In genomic region chrX:17581650-17582049, GRCh38 we compare ENCODE assay signal across 22 cellular contexts.
DNase-seq lines count a peak whose midpoint lies in the region; ATAC-seq, FAIRE-seq and TF ChIP-seq lines count a peak whose summit lies in the region.
"Had no signal": no experiment of that assay in that cellular context is flagged by ENCODE, and none has a peak within 500 bp of the region (broad histone marks: within the 10 kb centered on the region; RNA-seq: fewer than 3 reads in every experiment).

No MANE protein-coding gene starts in this region.

- TF ChIP-seq POLR2A in Peyer's patch (IDR thresholded peaks at IDR 0.05) = no peak

- no peak for DNase-seq in Calu3
- DNase-seq in astrocyte (ENCODE audit: low read depth) = no peak
- DNase-seq in kidney = no peak
- DNase-seq in thoracic aorta (ENCODE audit: low spot score) = no peak
- DNase-seq in activated CD4-positive, alpha-beta T cell treated with anti-CD3 and anti-CD28 coated beads, Interleukin-2, amount 50 U/mL, for 48 hours = no peak
- DNase-seq in posterior cingulate gyrus = no peak
- no peak for DNase-seq in NCI-H226
- no peak for DNase-seq in Peyer's patch
- DNase-seq: ACHN, DMS153, DND-41, NCI-H1092, NCI-H1417 treated with DMSO at 0.1 percent for 48 hours, NCI-H1694 treated with DMSO at 0.1 percent for 48 hours, NCI-H2081, NCI-H2227 treated with DMSO at 0.1 percent for 48 hours, NCI-H510A, SIG-M5 had no signal

- TF ChIP-seq CTCF in Calu3 (IDR thresholded peaks at IDR 0.05; ENCODE audit: unreplicated experiment) (no peak), astrocyte (IDR thresholded peaks at IDR 0.05; ENCODE audit: insufficient read depth, low read depth, low read length) (no peak), kidney (IDR thresholded peaks at IDR 0.05; ENCODE audit: borderline replicate concordance, extremely low read depth, insufficient read depth) (no peak), thoracic aorta (IDR thresholded peaks at IDR 0.05) (no peak), Peyer's patch (IDR thresholded peaks at IDR 0.05) (no peak)

- ATAC-seq in thoracic aorta (ENCODE audit: insufficient number of reproducible peaks, low FRiP score, low read depth) = no peak

- peak overlapping the region; percentile 61 for H3K27ac Mint-ChIP-seq in Calu3 (ENCODE audit: unreplicated experiment)
- H3K27ac Mint-ChIP-seq in astrocyte (ENCODE audit: unreplicated experiment) = no peak overlapping the region

- no peaks in the 10 kb centered on the region for H3K9me3 ChIP-seq in astrocyte (ENCODE audit: insufficient read depth, low read depth, low read length)
- no peaks in the 10 kb centered on the region for H3K9me3 ChIP-seq in kidney (ENCODE audit: control insufficient read depth in 1 of 2, low read length in 2 of 2)
- no peaks in the 10 kb centered on the region for H3K9me3 ChIP-seq in thoracic aorta
- H3K9me3 ChIP-seq in Peyer's patch = no peaks in the 10 kb centered on the region

- H3K4me3 Mint-ChIP-seq in Calu3 (ENCODE audit: low read depth, unreplicated experiment) (no peak overlapping the region), astrocyte (ENCODE audit: unreplicated experiment) (no peak overlapping the region)

- BruUV-seq in Calu3 (replicated peaks; lab: Mats Ljungman, UMichigan) = no TSS peak

- peaks cover 13% of the 10 kb centered on the region for H3K4me1 Mint-ChIP-seq in Calu3 (ENCODE audit: low read depth, unreplicated experiment)
- peaks cover 35% of the 10 kb centered on the region for H3K4me1 Mint-ChIP-seq in astrocyte (ENCODE audit: low read depth, unreplicated experiment)

- no peak overlapping the region for H2AFZ ChIP-seq in astrocyte (ENCODE audit: low read depth, low read length)

- peaks cover 21% of the 10 kb centered on the region for H3K79me2 ChIP-seq in astrocyte (ENCODE audit: insufficient read depth, low read length)

- no peaks in the 10 kb centered on the region for H3K36me3 Mint-ChIP-seq in Calu3 (ENCODE audit: insufficient read depth, unreplicated experiment)
- no peaks in the 10 kb centered on the region for H3K36me3 Mint-ChIP-seq in astrocyte (ENCODE audit: low read depth, unreplicated experiment)

- H3K4me1 ChIP-seq in astrocyte (ENCODE audit: insufficient read depth, low read length) = peaks cover 26% of the 10 kb centered on the region
- peaks cover 14 to 29% of the 10 kb centered on the region in 2 donors for H3K4me1 ChIP-seq in kidney (ENCODE audit: control insufficient read depth in 1 of 2, insufficient read depth in 1 of 2, low read depth in 1 of 2, low read length in 2 of 2)
- peaks cover 16 to 55% of the 10 kb centered on the region in 2 donors for H3K4me1 ChIP-seq in thoracic aorta (ENCODE audit: control insufficient read depth in 1 of 2, low read depth in 2 of 2)
- no peaks in the 10 kb centered on the region for H3K4me1 ChIP-seq in Peyer's patch

- CTCF ChIA-PET in Calu3 (lab: Charles Lee) = no interaction called here

- no peaks in the 10 kb centered on the region for H3K27me3 Mint-ChIP-seq in Calu3 (ENCODE audit: unreplicated experiment)
- H3K27me3 Mint-ChIP-seq in astrocyte (ENCODE audit: low read depth, unreplicated experiment) = no peaks in the 10 kb centered on the region

- no peaks in the 10 kb centered on the region for H3K36me3 ChIP-seq in astrocyte (ENCODE audit: insufficient read depth, low read length)
- H3K36me3 ChIP-seq in kidney (ENCODE audit: control insufficient read depth in 1 of 2, insufficient read depth in 2 of 2, low read length in 2 of 2) = no peaks in the 10 kb centered on the region
- H3K36me3 ChIP-seq in thoracic aorta = no peaks in the 10 kb centered on the region
- no peaks in the 10 kb centered on the region for H3K36me3 ChIP-seq in Peyer's patch

- no peak overlapping the region for H3K4me2 ChIP-seq in astrocyte (ENCODE audit: low read length)

- FAIRE-seq in astrocyte (lab: Jason Lieb, UNC) = peak; percentile 71
- peak; percentile 8 for FAIRE-seq in kidney (lab: Jason Lieb, UNC)
- FAIRE-seq: GM19239, H54, RCC 7860 had no signal

- H3K9ac ChIP-seq in astrocyte (ENCODE audit: low read length) (no peak overlapping the region), kidney (ENCODE audit: low read length in 2 of 2) (no peak overlapping the region)

- H3K4me3 ChIP-seq in astrocyte (ENCODE audit: insufficient read depth, low read depth, low read length) = no peak overlapping the region
- no peak overlapping the region for H3K4me3 ChIP-seq in kidney (ENCODE audit: low read length in 2 of 2)
- no peak overlapping the region for H3K4me3 ChIP-seq in thoracic aorta
- no peak overlapping the region for H3K4me3 ChIP-seq in Peyer's patch

- H3K27me3 ChIP-seq in astrocyte (ENCODE audit: insufficient read depth, low read length) (no peaks in the 10 kb centered on the region), thoracic aorta (replicated peaks; ENCODE audit: insufficient read depth) (no peaks in the 10 kb centered on the region), Peyer's patch (no peaks in the 10 kb centered on the region)

- intact Hi-C loops in Calu3 (cut with micrococcal nuclease; ENCODE audit: unreplicated experiment) = no loop called here
- intact Hi-C loops in kidney (cut with DNase I) = no loop called here
- intact Hi-C loops in posterior cingulate gyrus (cut with DNase I) = no loop called here

- H3K27ac ChIP-seq in astrocyte (ENCODE audit: low read depth, low read length) (no peak overlapping the region), kidney (ENCODE audit: low read depth in 2 of 2, low read length in 2 of 2) (peak overlapping the region; percentile 65 to 94), thoracic aorta (peak overlapping the region; percentile 38 to 73), Peyer's patch (no peak overlapping the region)
- H3K27ac ChIP-seq: HL-60 had no signal

- H3K9me3 Mint-ChIP-seq in Calu3 (ENCODE audit: low read depth, unreplicated experiment) (no peaks in the 10 kb centered on the region), astrocyte (ENCODE audit: unreplicated experiment) (no peaks in the 10 kb centered on the region)

- H4K20me1 ChIP-seq in astrocyte (ENCODE audit: insufficient read depth, low read length) = no peaks in the 10 kb centered on the region

Comparison
In these comparisons a context has a peak if more than half of its experiments do, and no peak if none do; other contexts are left out.
1. H3K27ac ChIP-seq: peak in kidney (2 of 2) and thoracic aorta (2 of 2); none in astrocyte (single experiment) and Peyer's patch (0 of 4).